Comparison of ENCODE assay signal across 9 cellular contexts in genomic region chr15:76994971-76995945, GRCh38. TPM values are rescaled to one million over a fixed set of nuclear protein-coding genes. Genes with fewer than 3 reads are reported as not detected.
A peak's percentile ranks its signal among the peaks of the same experiment; 100 is the strongest.
DNase-seq lines count a peak whose midpoint lies in the region; ATAC-seq and TF ChIP-seq lines count a peak whose summit lies in the region.
"Had no signal": no experiment of that assay in that cellular context is flagged by ENCODE, and none has a peak within 500 bp of the region (broad histone marks: within the 10 kb centered on the region; RNA-seq: fewer than 3 reads in every experiment).

PSTPIP1 (plus strand) TSS chr15:76995126; CDS start chr15:76995574, 448 bp downstream.

- H3K27me3 Mint-ChIP-seq in activated CD4-positive, alpha-beta memory T cell treated with anti-CD3 and anti-CD28 coated beads for 36 hours: no peaks in the 10 kb centered on the region
- H3K27me3 Mint-ChIP-seq in progenitor cell of endocrine pancreas: peaks cover 22% of the 10 kb centered on the region

- H3K27ac ChIP-seq in parathyroid adenoma: no peak within 1 kb of the TSS
- no peak within 1 kb of the TSS for H3K27ac ChIP-seq in PC-9

- peak; percentile 83 for DNase-seq in activated CD4-positive, alpha-beta memory T cell treated with anti-CD3 and anti-CD28 coated beads for 36 hours
- DNase-seq in epithelial cell of esophagus (ENCODE audit: low read depth) (peak; percentile 70), PC-9 (no peak), progenitor cell of endocrine pancreas (ENCODE audit: low spot score, unreplicated experiment) (no peak)

- POLR2A ChIA-PET in activated CD4-positive, alpha-beta memory T cell treated with anti-CD3 and anti-CD28 coated beads for 36 hours (lab: Charles Lee): interaction anchor here (0.6 to 5.0 kb wide), 8 partner anchors 7 to 425 kb away, joined by 3 to 34 read pairs (median 12); partner anchors contain the start of genes HMG20A and RCN2
- POLR2A ChIA-PET in PC-9 (lab: Charles Lee; ENCODE audit: unreplicated experiment): interaction anchor here (0.6 kb wide), 1 partner anchor 12 kb away, joined by 4 read pairs; no protein-coding TSS in a partner anchor

- peaks cover 23% of the 10 kb centered on the region for H3K79me2 ChIP-seq in Loucy (ENCODE audit: insufficient read depth, low read length)
- no peaks in the 10 kb centered on the region for H3K79me2 ChIP-seq in parathyroid adenoma
- H3K79me2 ChIP-seq in PC-9 (ENCODE audit: low read depth): no peaks in the 10 kb centered on the region

- H2AFZ ChIP-seq in Loucy (ENCODE audit: low read length) (peak within 1 kb of the TSS; percentile 81), parathyroid adenoma (no peak within 1 kb of the TSS), PC-9 (no peak within 1 kb of the TSS)

- BruUV-seq in PC-9 (replicated peaks; lab: Mats Ljungman, UMichigan): no TSS peak

- H3K9me3 ChIP-seq in Loucy (ENCODE audit: insufficient read depth, low read depth, low read length) (no peaks in the 10 kb centered on the region), parathyroid adenoma (ENCODE audit: control insufficient read depth, low read length) (no peaks in the 10 kb centered on the region), PC-9 (ENCODE audit: insufficient read depth, low read depth) (no peaks in the 10 kb centered on the region)

- TF ChIP-seq CTCF in Loucy (conservative IDR thresholded peaks at IDR 0.05; ENCODE audit: low read length): no peak
- TF ChIP-seq CTCF in epithelial cell of esophagus (IDR thresholded peaks at IDR 0.05; ENCODE audit: insufficient read depth, low read depth, low read length, missing control alignments): no peak
- TF ChIP-seq CTCF in parathyroid adenoma (IDR thresholded peaks at IDR 0.05): no peak
- TF ChIP-seq CTCF in PC-9 (conservative IDR thresholded peaks at IDR 0.05): no peak
- no peak for TF ChIP-seq CTCF in progenitor cell of endocrine pancreas (IDR thresholded peaks at IDR 0.05; ENCODE audit: unreplicated experiment)

- no peaks in the 10 kb centered on the region for H3K9me2 ChIP-seq in Loucy (replicated peaks; ENCODE audit: low read depth, low read length)
- no peaks in the 10 kb centered on the region for H3K9me2 ChIP-seq in PC-9 (ENCODE audit: insufficient read depth)

- peak within 1 kb of the TSS; percentile 92 for H3K4me3 Mint-ChIP-seq in activated CD4-positive, alpha-beta memory T cell treated with anti-CD3 and anti-CD28 coated beads for 36 hours
- H3K4me3 Mint-ChIP-seq in progenitor cell of endocrine pancreas (ENCODE audit: low read depth): no peak within 1 kb of the TSS

- H3K4me3 ChIP-seq in Loucy (ENCODE audit: low read length, poor library complexity, severe bottlenecking) (peak within 1 kb of the TSS; percentile 81), epithelial cell of esophagus (ENCODE audit: low read length) (no peak within 1 kb of the TSS), parathyroid adenoma (ENCODE audit: low read depth, low read length) (peak within 1 kb of the TSS; percentile 28), PC-9 (no peak within 1 kb of the TSS)

- H3K4me1 ChIP-seq in Loucy (ENCODE audit: insufficient read depth, low read length, poor library complexity, severe bottlenecking) (peaks cover 61% of the 10 kb centered on the region), parathyroid adenoma (no peaks in the 10 kb centered on the region), PC-9 (replicated peaks; ENCODE audit: insufficient read depth) (no peaks in the 10 kb centered on the region)

- no peaks in the 10 kb centered on the region for H3K9me3 Mint-ChIP-seq in activated CD4-positive, alpha-beta memory T cell treated with anti-CD3 and anti-CD28 coated beads for 36 hours
- no peaks in the 10 kb centered on the region for H3K9me3 Mint-ChIP-seq in progenitor cell of endocrine pancreas (ENCODE audit: low read depth)

- no peaks in the 10 kb centered on the region for H4K20me1 ChIP-seq in Loucy (ENCODE audit: insufficient read depth, low read length, poor library complexity, severe bottlenecking)
- no peaks in the 10 kb centered on the region for H4K20me1 ChIP-seq in PC-9 (ENCODE audit: insufficient read depth)

- peak within 1 kb of the TSS; percentile 99 for H3K27ac Mint-ChIP-seq in activated CD4-positive, alpha-beta memory T cell treated with anti-CD3 and anti-CD28 coated beads for 36 hours
- no peak within 1 kb of the TSS for H3K27ac Mint-ChIP-seq in progenitor cell of endocrine pancreas

- H3F3A ChIP-seq in Loucy (ENCODE audit: low read depth) (no peaks in the 10 kb centered on the region), PC-9 (ENCODE audit: insufficient read depth, low read depth) (no peaks in the 10 kb centered on the region)

- H3K36me3 Mint-ChIP-seq in activated CD4-positive, alpha-beta memory T cell treated with anti-CD3 and anti-CD28 coated beads for 36 hours: peaks cover 42% of the 10 kb centered on the region
- H3K36me3 Mint-ChIP-seq in progenitor cell of endocrine pancreas (ENCODE audit: insufficient read depth): no peaks in the 10 kb centered on the region

- CTCF ChIA-PET in activated CD4-positive, alpha-beta memory T cell treated with anti-CD3 and anti-CD28 coated beads for 36 hours (lab: Charles Lee): interaction anchor here (1.0 to 2.9 kb wide), 6 partner anchors 11 to 29 kb away, joined by 3 to 19 read pairs (median 7); no protein-coding TSS in a partner anchor
- CTCF ChIA-PET in PC-9 (lab: Charles Lee): interaction anchor here (0.6 kb wide), 2 partner anchors 17 to 503 kb away, joined by 3 to 5 read pairs; no protein-coding TSS in a partner anchor

- peaks cover 60% of the 10 kb centered on the region for H3K4me1 Mint-ChIP-seq in activated CD4-positive, alpha-beta memory T cell treated with anti-CD3 and anti-CD28 coated beads for 36 hours (ENCODE audit: low read depth)
- peaks cover 7% of the 10 kb centered on the region for H3K4me1 Mint-ChIP-seq in progenitor cell of endocrine pancreas (ENCODE audit: low read depth)

- H3K27me3 ChIP-seq in Loucy (ENCODE audit: insufficient read depth, low read length, poor library complexity, severe bottlenecking): no peaks in the 10 kb centered on the region
- no peaks in the 10 kb centered on the region for H3K27me3 ChIP-seq in parathyroid adenoma (ENCODE audit: control insufficient read depth, insufficient read depth, low read length)
- no peaks in the 10 kb centered on the region for H3K27me3 ChIP-seq in PC-9 (ENCODE audit: insufficient read depth, low read depth)

- H3K9ac ChIP-seq in Loucy (ENCODE audit: low read depth, low read length, poor library complexity, severe bottlenecking) (peak within 1 kb of the TSS; percentile 75), parathyroid adenoma (no peak within 1 kb of the TSS)

- H3K4me2 ChIP-seq in Loucy (ENCODE audit: low read depth, low read length, poor library complexity, severe bottlenecking) (peak within 1 kb of the TSS; percentile 84), parathyroid adenoma (ENCODE audit: low read length) (no peak within 1 kb of the TSS), PC-9 (no peak within 1 kb of the TSS)

- intact Hi-C loops in activated CD4-positive, alpha-beta memory T cell treated with anti-CD3 and anti-CD28 coated beads for 36 hours (cut with micrococcal nuclease): loop anchor here (1.0 to 5.0 kb wide), 4 partner anchors 8 to 1543 kb away; partner anchors contain the start of genes HMG20A, PEAK1 and SIN3A
- intact Hi-C loops in PC-9 (cut with micrococcal nuclease; ENCODE audit: unreplicated experiment): no loop called here

- H3K36me3 ChIP-seq in Loucy (ENCODE audit: insufficient read depth, low read length): no peaks in the 10 kb centered on the region
- no peaks in the 10 kb centered on the region for H3K36me3 ChIP-seq in parathyroid adenoma (ENCODE audit: control insufficient read depth, insufficient read depth, low read length)
- H3K36me3 ChIP-seq in PC-9 (ENCODE audit: low read depth): no peaks in the 10 kb centered on the region

- ATAC-seq in GM19328 (IDR thresholded peaks at IDR 0.05; ENCODE audit: unreplicated experiment) (peak; percentile 66), HG02763 (IDR thresholded peaks at IDR 0.05; ENCODE audit: unreplicated experiment) (no peak)

RNA-seq across cellular contexts. Expression of gene PSTPIP1, which starts in this region (rescaled TPM):
- 100 to 1,000 TPM; 155 to 164 TPM for total RNA-seq in activated CD4-positive, alpha-beta memory T cell treated with anti-CD3 and anti-CD28 coated beads for 36 hours
- total RNA-seq in PC-9 (2021): not detected in 2 replicates
- not detected in 2 replicates for total RNA-seq in progenitor cell of endocrine pancreas
- total RNA-seq: SK-MEL-5 had no signal

Comparison
In these comparisons a context has a peak if more than half of its experiments do, and no peak if none do; other contexts are left out.
1. RNA of gene PSTPIP1 (total RNA-seq): 155 to 164 TPM in activated CD4-positive, alpha-beta memory T cell treated with anti-CD3 and anti-CD28 coated beads for 36 hours; not detected in progenitor cell of endocrine pancreas and not detected in PC-9; every median in the first group is over 100 times any median in the second.
2. H3K4me3 ChIP-seq: peak in Loucy (single experiment) and parathyroid adenoma (single experiment); none in epithelial cell of esophagus (single experiment) and PC-9 (single experiment).
3. DNase-seq: peak in activated CD4-positive, alpha-beta memory T cell treated with anti-CD3 and anti-CD28 coated beads for 36 hours (single experiment) and epithelial cell of esophagus (single experiment); none in PC-9 (0 of 2) and progenitor cell of endocrine pancreas (single experiment).